In genomic region chr5:88658005-88658404, GRCh38 we compare ENCODE assay signal across 28 cellular contexts.
"Had no signal": no experiment of that assay in that cellular context is flagged by ENCODE, and none has a peak within 500 bp of the region (broad histone marks: within the 10 kb centered on the region; RNA-seq: fewer than 3 reads in every experiment).

No MANE protein-coding gene starts in this region.

- H2AFZ ChIP-seq: hepatocyte had no signal

- H3K4me2 ChIP-seq: hepatocyte had no signal

- H3K36me3 ChIP-seq: ascending aorta, colonic mucosa, gastrocnemius medialis, neutrophil, tibial artery, upper lobe of right lung, WERI-Rb-1 had no signal

- ATAC-seq: activated CD4-positive, CD25-positive, alpha-beta regulatory T cell treated with anti-CD3 and anti-CD28 coated beads, Interleukin-2, amount 50 U/mL, for 24 hours; effector memory CD8-positive, alpha-beta T cell; gastrocnemius medialis; left cardiac atrium; left ventricle myocardium superior; mucosa of descending colon; sciatic nerve; stimulated activated effector memory CD8-positive, alpha-beta T cell treated with anti-CD3 and anti-CD28 coated beads, Interleukin-12 subunit alpha, Interleukin-12 subunit beta, amount 100 ng/mL, for 72 hours; T-helper 17 cell; upper lobe of right lung had no signal

- H3K27ac ChIP-seq: ascending aorta, colonic mucosa, gastrocnemius medialis, hepatocyte, neutrophil, skin epidermis, tibial artery, upper lobe of right lung, WERI-Rb-1 had no signal

- H3K9me3 ChIP-seq: ascending aorta, colonic mucosa, gastrocnemius medialis, mucosa of descending colon, neutrophil, tibial artery, upper lobe of right lung had no signal

- FAIRE-seq: bronchial epithelial cell had no signal

- H3K79me2 ChIP-seq: hepatocyte had no signal

- H3K4me3 ChIP-seq: ascending aorta, colonic mucosa, gastrocnemius medialis, hepatocyte, mucosa of descending colon, skin epidermis, tibial artery, upper lobe of right lung had no signal

- DNase-seq: activated CD4-positive, alpha-beta T cell treated with anti-CD3 and anti-CD28 coated beads for 48 hours; activated CD4-positive, alpha-beta T cell treated with anti-CD3 and anti-CD28 coated beads, Interleukin-2, amount 50 U/mL, for 48 hours; activated CD8-positive, alpha-beta memory T cell treated with anti-CD3 and anti-CD28 coated beads for 24 hours; activated effector memory CD4-positive, alpha-beta T cell treated with anti-CD3 and anti-CD28 coated beads, Interleukin-2, amount 50 U/mL, for 16 hours; activated naive CD4-positive, alpha-beta T cell treated with anti-CD3 and anti-CD28 coated beads, Interleukin-2, amount 10 ng/mL, durations not matched to agents 7 days and 5 days; activated naive CD8-positive, alpha-beta T cell treated with anti-CD3 and anti-CD28 coated beads, Interleukin-2, amount 10 ng/mL, durations not matched to agents 7 days and 5 days; colonic mucosa; effector memory CD8-positive, alpha-beta T cell; erythroblast; gastrocnemius medialis; islet precursor cell; left cardiac atrium; left ventricle myocardium superior; mucosa of descending colon; stimulated activated CD4-positive, alpha-beta T cell treated with anti-CD3 and anti-CD28 coated beads, Interleukin-4, amount 100 ng/mL, for 24 hours; T-helper 17 cell; T1000; tibial artery; upper lobe of right lung; WERI-Rb-1 had no signal
